ENCODE assay signal across 9 cellular contexts in the genomic region with DNA sequence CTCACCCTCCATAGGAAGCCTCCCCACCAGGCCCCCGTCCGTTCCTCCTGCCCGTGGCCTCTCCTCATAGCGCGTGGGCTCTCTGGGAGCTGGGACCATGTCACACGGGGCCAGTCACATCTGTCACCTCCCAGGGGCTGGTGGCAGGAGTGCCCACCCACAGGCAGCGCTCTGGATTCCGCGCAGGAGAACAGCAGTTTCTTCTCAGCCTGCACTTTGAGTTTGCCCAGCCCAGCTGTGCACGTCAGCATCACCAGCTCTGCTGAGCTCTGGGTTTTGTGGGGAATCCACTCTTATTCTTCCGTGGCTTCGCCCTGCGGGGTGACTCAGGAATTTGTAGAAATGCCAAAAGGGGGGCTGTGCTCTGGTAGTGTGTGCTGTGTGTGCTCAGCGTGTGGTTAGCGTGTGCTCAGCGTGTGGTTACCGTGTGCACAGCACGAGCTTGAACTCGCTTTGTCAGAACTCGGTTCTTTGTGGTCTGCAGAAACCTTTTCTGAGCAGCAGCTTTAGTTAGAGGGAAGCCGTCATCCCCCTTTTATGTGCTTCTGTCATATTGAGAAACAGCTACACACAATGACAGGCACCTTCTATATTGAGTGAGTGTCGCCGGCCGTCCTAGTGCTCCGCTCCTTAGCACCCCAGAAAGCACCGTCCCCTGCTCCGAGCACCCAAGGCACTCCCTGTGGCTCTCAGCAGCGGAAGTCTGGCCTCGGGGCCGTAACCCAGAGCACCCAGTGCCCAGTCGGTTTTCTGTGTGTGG.
DNase-seq lines count a peak whose midpoint lies in the region; ATAC-seq lines count a peak whose summit lies in the region.
"Had no signal": no experiment of that assay in that cellular context is flagged by ENCODE, and none has a peak within 500 bp of the region (broad histone marks: within the 10 kb centered on the region; RNA-seq: fewer than 3 reads in every experiment).

No MANE protein-coding gene starts in this region.

- peak overlapping the region; percentile 54; the same call in 1 of the 2 replicates for H3K9ac ChIP-seq in BLaER1
- H3K9ac ChIP-seq: KMS-11 had no signal

- no peaks in the 10 kb centered on the region for H3K27me3 ChIP-seq in BLaER1

- no peak overlapping the region for H3K4me3 ChIP-seq in BLaER1

- H3K36me3 ChIP-seq in BLaER1, result peaks cover 46% of the 10 kb centered on the region

- peak overlapping the region; percentile 77 for H3K27ac ChIP-seq in BLaER1
- H3K27ac ChIP-seq: KMS-11 had no signal

- DNase-seq in activated naive CD4-positive, alpha-beta T cell treated with Interleukin-2 at 50 U/mL for 16 hours, result peak; percentile 45
- peak; percentile 74 for DNase-seq in stimulated activated CD4-positive, alpha-beta T cell treated with anti-CD3 and anti-CD28 coated beads, Interleukin-15, amount 100 ng/mL, for 24 hours
- DNase-seq in OCI-M2 (lab: John Stamatoyannopoulos, UW; ENCODE audit: unreplicated experiment) (no peak), T1000 (lab: John Stamatoyannopoulos, UW) (no peak), NCI-H2227 treated with DMSO at 0.1 percent for 48 hours (lab: John Stamatoyannopoulos, UW) (no peak)

- peak overlapping the region; percentile 99 for H3K4me2 ChIP-seq in BLaER1
- H3K4me2 ChIP-seq: KMS-11 had no signal

- ATAC-seq in activated CD4-positive, CD25-positive, alpha-beta regulatory T cell treated with anti-CD3 and anti-CD28 coated beads, Interleukin-2, amount 50 U/mL, for 24 hours, result peak; percentile 81 to 85
- ATAC-seq in GM19328 (IDR thresholded peaks at IDR 0.05; ENCODE audit: unreplicated experiment), result no peak

- no peaks in the 10 kb centered on the region for H3K9me3 ChIP-seq in BLaER1

- peaks cover 93% of the 10 kb centered on the region for H3K4me1 ChIP-seq in BLaER1

- peaks cover 62% of the 10 kb centered on the region for H4K20me1 ChIP-seq in BLaER1

Comparison
In these comparisons a context has a peak if more than half of its experiments do, and no peak if none do; other contexts are left out.
1. DNase-seq: peak in activated naive CD4-positive, alpha-beta T cell treated with Interleukin-2 at 50 U/mL for 16 hours (single experiment) and stimulated activated CD4-positive, alpha-beta T cell treated with anti-CD3 and anti-CD28 coated beads, Interleukin-15, amount 100 ng/mL, for 24 hours (single experiment); none in OCI-M2 (single experiment), T1000 (single experiment) and NCI-H2227 treated with DMSO at 0.1 percent for 48 hours (single experiment).